23 cellular contexts compared by ENCODE assay signal in the genomic region with DNA sequence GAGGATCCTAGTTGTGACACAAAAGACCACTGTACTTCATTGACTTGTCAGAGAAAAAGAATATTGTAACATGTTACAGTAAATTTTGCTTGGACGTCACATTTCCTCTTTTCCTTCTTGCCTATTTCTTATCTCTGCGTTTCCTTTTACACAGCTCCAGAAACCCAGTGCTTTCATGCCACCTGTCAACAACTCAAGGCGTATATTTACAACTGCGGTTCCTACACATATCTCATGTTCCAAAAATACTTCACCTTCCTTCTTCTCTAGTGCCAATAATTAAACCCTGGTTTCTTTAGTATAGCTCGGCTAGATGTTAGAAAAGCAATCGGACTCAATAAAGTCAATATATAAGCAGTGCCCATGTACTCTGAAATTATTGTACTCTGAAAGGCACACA.
"Had no signal": no experiment of that assay in that cellular context is flagged by ENCODE, and none has a peak within 500 bp of the region (broad histone marks: within the 10 kb centered on the region; RNA-seq: fewer than 3 reads in every experiment).

No MANE protein-coding gene starts in this region.

- H3K9me3 Mint-ChIP-seq: activated B cell treated with CpG ODN at 0.5 μM for 24 hours; activated CD4-positive, alpha-beta T cell treated with anti-CD3 and anti-CD28 coated beads, Interleukin-2, amount 10 ng/mL, durations not matched to agents 24 days and 14 days had no signal

- H3K4me3 ChIP-seq: SK-N-MC had no signal

- H3K4me3 Mint-ChIP-seq: activated B cell treated with CpG ODN at 0.5 μM for 24 hours; activated CD4-positive, alpha-beta T cell treated with anti-CD3 and anti-CD28 coated beads, Interleukin-2, amount 10 ng/mL, durations not matched to agents 24 days and 14 days; activated CD8-positive, alpha-beta memory T cell treated with anti-CD3 and anti-CD28 coated beads, Interleukin-2, amount 10 ng/mL, durations not matched to agents 7 days and 5 days; activated naive CD8-positive, alpha-beta T cell; activated T-cell treated with anti-CD3 and anti-CD28 coated beads, Interleukin-2, amount 50 U/mL, for 4 hours; brain; T-cell had no signal

- H3K27ac ChIP-seq: SK-N-MC had no signal

- H3K4me1 Mint-ChIP-seq: activated B cell treated with CpG ODN at 0.5 μM for 24 hours; activated CD4-positive, alpha-beta T cell treated with anti-CD3 and anti-CD28 coated beads, Interleukin-2, amount 10 ng/mL, durations not matched to agents 24 days and 14 days; activated CD8-positive, alpha-beta memory T cell treated with anti-CD3 and anti-CD28 coated beads, Interleukin-2, amount 10 ng/mL, durations not matched to agents 7 days and 5 days; T-cell had no signal

- DNase-seq: activated B cell treated with CpG ODN at 0.5 μM for 24 hours; activated CD4-positive, alpha-beta T cell treated with anti-CD3 and anti-CD28 coated beads for 1 hour; activated CD4-positive, alpha-beta T cell treated with anti-CD3 and anti-CD28 coated beads, Interleukin-2, amount 10 ng/mL, durations not matched to agents 24 days and 14 days; activated CD4-positive, alpha-beta T cell treated with anti-CD3 and anti-CD28 coated beads, Interleukin-2, amount 50 U/mL, for 48 hours; activated CD8-positive, alpha-beta memory T cell treated with anti-CD3 and anti-CD28 coated beads, Interleukin-2, amount 10 ng/mL, durations not matched to agents 7 days and 5 days; activated effector memory CD4-positive, alpha-beta T cell treated with anti-CD3 and anti-CD28 coated beads, Interleukin-2, amount 50 U/mL, for 16 hours; activated naive CD4-positive, alpha-beta T cell treated with Interleukin-2 at 50 U/mL for 16 hours; activated T-cell treated with anti-CD3 and anti-CD28 coated beads, Interleukin-2, amount 50 U/mL, for 4 hours; KG1; NCI-H1092; NCI-H1417 treated with DMSO at 0.1 percent for 48 hours; NCI-H1694 treated with DMSO at 0.1 percent for 48 hours; NCI-H2029 treated with DMSO at 0.1 percent for 48 hours; NCI-H510A treated with DMSO at 0.1 percent for 48 hours; NCI-H69; PC-3; SIG-M5; T-cell; T-helper 2 cell; T1000 had no signal

- H3K27me3 Mint-ChIP-seq: activated B cell treated with CpG ODN at 0.5 μM for 24 hours; activated CD4-positive, alpha-beta T cell treated with anti-CD3 and anti-CD28 coated beads, Interleukin-2, amount 10 ng/mL, durations not matched to agents 24 days and 14 days; activated CD8-positive, alpha-beta memory T cell treated with anti-CD3 and anti-CD28 coated beads, Interleukin-2, amount 10 ng/mL, durations not matched to agents 7 days and 5 days; activated naive CD8-positive, alpha-beta T cell; brain; T-cell had no signal

- H3K27ac Mint-ChIP-seq: activated B cell treated with CpG ODN at 0.5 μM for 24 hours; activated CD4-positive, alpha-beta T cell treated with anti-CD3 and anti-CD28 coated beads, Interleukin-2, amount 10 ng/mL, durations not matched to agents 24 days and 14 days; activated CD8-positive, alpha-beta memory T cell treated with anti-CD3 and anti-CD28 coated beads, Interleukin-2, amount 10 ng/mL, durations not matched to agents 7 days and 5 days; activated naive CD8-positive, alpha-beta T cell; T-cell had no signal

- ATAC-seq: activated CD8-positive, alpha-beta memory T cell treated with anti-CD3 and anti-CD28 coated beads, Interleukin-2, amount 10 ng/mL, durations not matched to agents 7 days and 5 days; activated T-cell treated with anti-CD3 and anti-CD28 coated beads, Interleukin-2, amount 50 U/mL, for 4 hours; PC-3; T-cell had no signal

- H3K36me3 Mint-ChIP-seq: activated CD8-positive, alpha-beta memory T cell treated with anti-CD3 and anti-CD28 coated beads, Interleukin-2, amount 10 ng/mL, durations not matched to agents 7 days and 5 days; activated naive CD8-positive, alpha-beta T cell; T-cell had no signal
